In the genomic region with DNA sequence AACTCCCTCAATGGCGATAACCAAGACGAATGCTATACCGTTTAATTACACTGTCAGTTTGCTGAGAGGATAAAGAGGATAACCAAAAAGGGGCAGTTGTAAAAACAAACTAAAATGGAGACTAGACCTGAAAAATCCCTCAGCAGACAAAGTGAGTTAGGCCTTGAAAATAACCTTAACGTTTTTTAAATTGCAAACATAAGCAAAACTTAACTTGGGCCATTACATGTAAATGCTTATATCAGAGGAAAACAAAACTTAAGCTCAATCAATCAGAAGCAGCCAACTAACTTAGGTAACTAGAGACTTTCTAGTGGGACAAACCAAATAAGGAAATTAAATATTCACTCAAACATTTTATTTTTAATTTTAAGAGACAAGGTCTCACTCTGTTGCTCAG, we compare ENCODE assay signal across 2 cellular contexts.
TF ChIP-seq lines count a peak whose summit lies in the region.

No MANE protein-coding gene starts in this region.

TF ChIP-seq in HepG2, 621 proteins besides CTCF, POLR2A, EP300 and RAD21:
- TF ChIP-seq MAFF (IDR thresholded peaks at IDR 0.05; ENCODE audit: low read depth, low read length) (peak; percentile 65; the same call in 1 of the 2 replicates), MAFK (conservative IDR thresholded peaks at IDR 0.05 in 1 of 2, IDR thresholded peaks at IDR 0.05 in 1 of 2; ENCODE audit: low read length in 2 of 2) (peak; percentile 51 to 78), HCFC1 (IDR thresholded peaks at IDR 0.05; ENCODE audit: low read depth, low read length) (no peak), SIN3A (IDR thresholded peaks at IDR 0.05; ENCODE audit: borderline replicate concordance, low read depth, low read length) (no peak), ZNF652 (CRISPR knock-in tag; IDR thresholded peaks at IDR 0.05; ENCODE audit: borderline replicate concordance, low read depth) (no peak), ZMYM3 (CRISPR knock-in tag; IDR thresholded peaks at IDR 0.05) (no peak)

TF ChIP-seq in IMR-90, 13 proteins besides CTCF, POLR2A, EP300 and RAD21:
- TF ChIP-seq NFE2L2 (IDR thresholded peaks at IDR 0.05; ENCODE audit: low read depth, low read length), result no peak
- TF ChIP-seq MAFK (IDR thresholded peaks at IDR 0.05; ENCODE audit: low read depth, low read length), result peak; percentile 54
